ENCODE assay signal across 10 cellular contexts in the genomic region with DNA sequence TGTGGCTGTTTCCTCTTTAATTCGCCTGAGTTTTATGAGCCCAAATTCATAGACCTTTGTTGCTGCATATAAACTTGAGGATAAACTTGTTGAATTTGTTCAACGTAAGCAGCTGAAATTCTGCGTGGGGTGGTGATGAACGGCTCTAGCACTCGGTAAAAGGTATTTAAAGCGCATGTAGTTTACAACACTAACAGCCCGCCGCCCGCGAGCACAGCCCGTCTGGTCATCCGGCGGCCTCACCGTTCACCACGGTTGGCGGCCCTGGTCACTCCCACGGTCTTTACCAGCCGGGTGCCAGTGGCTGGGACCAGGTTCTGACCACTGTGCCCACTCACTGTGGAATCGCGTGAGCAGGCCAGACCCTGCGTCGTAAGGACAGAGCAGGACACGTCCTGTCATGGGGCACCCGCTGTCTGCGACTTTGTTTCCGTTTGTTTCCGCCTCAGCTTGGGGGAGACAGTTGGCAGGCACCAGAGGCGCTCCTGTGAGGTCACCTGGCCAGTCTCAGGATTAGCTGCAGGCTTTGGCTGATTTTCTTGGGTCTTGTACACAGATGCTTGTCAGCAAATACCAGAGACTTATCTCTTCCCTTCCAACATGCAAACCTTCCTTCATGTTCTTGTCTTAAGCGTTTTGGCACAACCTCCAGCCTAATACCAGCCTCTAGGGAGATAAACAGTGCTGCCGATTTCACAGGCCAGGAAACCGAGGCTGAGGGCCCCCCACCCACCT. TPM values are rescaled to one million over a fixed set of nuclear protein-coding genes. Genes with fewer than 3 reads are reported as not detected.
A peak's percentile ranks its signal among the peaks of the same experiment; 100 is the strongest.
DNase-seq lines count a peak whose midpoint lies in the region; ATAC-seq, FAIRE-seq and TF ChIP-seq lines count a peak whose summit lies in the region.
"Had no signal": no experiment of that assay in that cellular context is flagged by ENCODE, and none has a peak within 500 bp of the region (broad histone marks: within the 10 kb centered on the region; RNA-seq: fewer than 3 reads in every experiment).

No MANE protein-coding gene starts in this region.

- no peak overlapping the region for H3K4me3 Mint-ChIP-seq in osteocyte (ENCODE audit: unreplicated experiment)
- H3K4me3 Mint-ChIP-seq: activated naive CD4-positive, alpha-beta T cell treated with anti-CD3 and anti-CD28 coated beads, Interleukin-2, amount 10 ng/mL, durations not matched to agents 7 days and 5 days had no signal

- peak; percentile 1 for ATAC-seq in Right ventricle myocardium superior (ENCODE audit: poor library complexity)
- ATAC-seq in GM18502 (IDR thresholded peaks at IDR 0.05; ENCODE audit: poor library complexity, unreplicated experiment): no peak

- H3K36me3 Mint-ChIP-seq in osteocyte (ENCODE audit: unreplicated experiment): peaks cover 8% of the 10 kb centered on the region

- peak; percentile 7 for DNase-seq in BE2C
- peak; percentile 90 for DNase-seq in WERI-Rb-1
- DNase-seq in Right ventricle myocardium superior: peak; percentile 46
- DNase-seq in osteocyte (ENCODE audit: extremely low spot score, unreplicated experiment): no peak
- DNase-seq in MG63: no peak
- no peak for DNase-seq in HuH-7.5 (ENCODE audit: low spot score)
- no peak for DNase-seq in GM19239 (ENCODE audit: insufficient read length, low spot score)
- DNase-seq: activated naive CD4-positive, alpha-beta T cell treated with anti-CD3 and anti-CD28 coated beads, Interleukin-2, amount 10 ng/mL, durations not matched to agents 7 days and 5 days; mammary epithelial cell had no signal

- H3K4me1 Mint-ChIP-seq in osteocyte (ENCODE audit: unreplicated experiment): peaks cover 63% of the 10 kb centered on the region

- H3K36me3 ChIP-seq in BE2C (peaks cover 23% of the 10 kb centered on the region), WERI-Rb-1 (peaks cover 48% of the 10 kb centered on the region), MG63 (peaks cover 6% of the 10 kb centered on the region)

- H3K9me3 ChIP-seq in BE2C (no peaks in the 10 kb centered on the region), WERI-Rb-1 (ENCODE audit: severe bottlenecking) (no peaks in the 10 kb centered on the region), MG63 (no peaks in the 10 kb centered on the region)

- intact Hi-C loops in Right ventricle myocardium superior (cut with DNase I): no loop called here

- H3K27ac Mint-ChIP-seq in osteocyte (ENCODE audit: unreplicated experiment): peak overlapping the region; percentile 87

- TF ChIP-seq CTCF in BE2C (IDR thresholded peaks at IDR 0.05; ENCODE audit: low read depth, low read length) (no peak), WERI-Rb-1 (IDR thresholded peaks at IDR 0.05; ENCODE audit: low read depth, low read length) (peak; percentile 5; the same call in 1 of the 2 replicates), osteocyte (IDR thresholded peaks at IDR 0.05) (no peak)

- FAIRE-seq in GM19239 (lab: Jason Lieb, UNC): no peak

- no peaks in the 10 kb centered on the region for H3K27me3 ChIP-seq in BE2C
- H3K27me3 ChIP-seq in WERI-Rb-1 (ENCODE audit: insufficient read depth, low read depth, severe bottlenecking): no peaks in the 10 kb centered on the region
- no peaks in the 10 kb centered on the region for H3K27me3 ChIP-seq in MG63

- H3K4me3 ChIP-seq in BE2C (ENCODE audit: low read depth, low read length): no peak overlapping the region
- H3K4me3 ChIP-seq in WERI-Rb-1 (ENCODE audit: low read depth, low read length): no peak overlapping the region
- H3K4me3 ChIP-seq in MG63: no peak overlapping the region

- H3K9me3 Mint-ChIP-seq in osteocyte (ENCODE audit: unreplicated experiment): no peaks in the 10 kb centered on the region
- H3K9me3 Mint-ChIP-seq: activated naive CD4-positive, alpha-beta T cell treated with anti-CD3 and anti-CD28 coated beads, Interleukin-2, amount 10 ng/mL, durations not matched to agents 7 days and 5 days had no signal

- H3K27ac ChIP-seq in WERI-Rb-1: peak overlapping the region; percentile 95

- peaks cover 5% of the 10 kb centered on the region; the same call in 1 of the 2 replicates for H3K4me1 ChIP-seq in BE2C

- H3K27me3 Mint-ChIP-seq in osteocyte (ENCODE audit: unreplicated experiment): no peaks in the 10 kb centered on the region
- H3K27me3 Mint-ChIP-seq: activated naive CD4-positive, alpha-beta T cell treated with anti-CD3 and anti-CD28 coated beads, Interleukin-2, amount 10 ng/mL, durations not matched to agents 7 days and 5 days had no signal

RNA-seq across cellular contexts. Expression of a gene that starts 36.8 kb away (rescaled TPM):
- polyA plus RNA-seq in BE2C (2012; ENCODE audit: insufficient read depth, insufficient read length, low read depth): not detected
- total RNA-seq in Right ventricle myocardium superior: 15.6 TPM
- 149 and 168 TPM in 2 replicates for total RNA-seq in osteocyte
- 26.0 and 43.1 TPM in 2 replicates for total RNA-seq in MG63 (2014; rRNA removed; shearing (Covaris generic); ENCODE audit: low replicate concordance)

RNA-seq across cellular contexts. Expression of a gene that starts 39.8 kb away (rescaled TPM):
- 352 TPM for polyA plus RNA-seq in BE2C (2012; ENCODE audit: insufficient read depth, insufficient read length, low read depth)
- total RNA-seq in Right ventricle myocardium superior (133 TPM), osteocyte (172 and 176 TPM in 2 replicates)
- total RNA-seq in MG63 (2014; rRNA removed; shearing (Covaris generic); ENCODE audit: low replicate concordance): 114 and 178 TPM in 2 replicates

Comparison
In these comparisons a context has a peak if more than half of its experiments do, and no peak if none do; other contexts are left out.
1. DNase-seq: peak in BE2C (single experiment), WERI-Rb-1 (single experiment) and Right ventricle myocardium superior (single experiment); none in osteocyte (single experiment), MG63 (single experiment), HuH-7.5 (single experiment) and GM19239 (single experiment).